In the genomic region with DNA sequence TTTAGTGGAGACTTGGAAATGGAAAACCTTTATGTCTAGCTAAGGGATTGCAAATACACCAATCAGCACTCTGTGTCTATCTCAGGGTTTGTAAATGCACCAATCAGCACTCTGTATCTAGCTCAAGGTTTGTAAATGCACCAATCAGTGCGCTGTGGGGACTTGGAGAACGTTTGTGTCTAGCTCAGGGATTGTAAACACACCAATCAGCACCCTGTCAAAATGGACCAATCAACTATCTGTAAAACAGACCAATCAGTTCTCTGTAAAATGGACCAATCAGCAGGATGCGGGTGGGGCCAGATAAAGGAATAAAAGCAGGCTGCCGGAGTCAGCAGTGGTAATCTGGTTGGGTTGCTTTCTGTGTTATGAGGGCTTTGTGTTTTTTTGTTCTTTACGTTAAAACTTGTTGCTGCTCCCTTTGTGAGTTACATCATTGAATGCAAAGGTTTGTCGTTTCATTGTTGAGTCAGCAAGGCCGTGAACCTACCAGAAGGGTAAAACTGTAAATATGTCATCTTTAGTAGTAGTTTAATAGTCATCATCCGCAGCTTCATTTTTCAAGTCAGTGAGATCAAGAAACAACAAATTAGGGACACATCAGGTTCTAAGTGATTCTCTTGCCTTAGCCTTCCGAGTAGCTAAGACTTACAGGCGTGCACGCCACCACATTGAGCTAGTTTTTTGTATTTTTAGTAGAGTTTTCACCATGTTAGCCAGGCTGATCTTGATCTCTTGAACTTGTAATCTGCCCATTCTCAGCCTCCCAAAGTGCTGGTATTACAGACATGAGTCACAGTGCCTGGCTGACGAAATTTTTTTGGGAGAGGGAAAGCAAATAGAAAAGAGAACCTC, we compare ENCODE assay signal across 18 cellular contexts. TPM values are rescaled to one million over a fixed set of nuclear protein-coding genes. Genes with fewer than 3 reads are reported as not detected.
DNase-seq lines count a peak whose midpoint lies in the region; ATAC-seq and TF ChIP-seq lines count a peak whose summit lies in the region.
"Had no signal": no experiment of that assay in that cellular context is flagged by ENCODE, and none has a peak within 500 bp of the region (broad histone marks: within the 10 kb centered on the region; RNA-seq: fewer than 3 reads in every experiment).

No MANE protein-coding gene starts in this region.

- H3K9me3 ChIP-seq in endodermal cell (ENCODE audit: control insufficient read depth, low read length): no peaks in the 10 kb centered on the region
- H3K9me3 ChIP-seq: A549, Caco-2, SJSA1 had no signal

- CTCF ChIA-PET in activated CD8-positive, alpha-beta T cell treated with anti-CD3 and anti-CD28 coated beads, Interleukin-2, amount 10 ng/mL, durations not matched to agents 7 days and 5 days (lab: Charles Lee): interaction anchor here (1.3 kb wide), 1 partner anchor 27 kb away, joined by 3 read pairs; no protein-coding TSS in a partner anchor

- no peak overlapping the region for H3K4me3 Mint-ChIP-seq in endodermal cell
- H3K4me3 Mint-ChIP-seq in type B pancreatic cell: no peak overlapping the region
- H3K4me3 Mint-ChIP-seq in activated CD8-positive, alpha-beta T cell treated with anti-CD3 and anti-CD28 coated beads, Interleukin-2, amount 10 ng/mL, durations not matched to agents 7 days and 5 days: no peak overlapping the region
- H3K4me3 Mint-ChIP-seq: CD14-positive monocyte had no signal

- 94 to 96% methylated on average over 11 to 12 of the region's 12 CpGs for WGBS in endodermal cell (ENCODE audit: insufficient coverage in 1 of 2, insufficient read length in 1 of 2), 2 experiments

- H3K4me3 ChIP-seq in NB4 (ENCODE audit: low read depth, low read length) (no peak overlapping the region), endodermal cell (ENCODE audit: low read length) (no peak overlapping the region)
- H3K4me3 ChIP-seq: A549, SJSA1 had no signal

- peak; percentile 16 for DNase-seq in ELR (ENCODE audit: low read depth)
- peak; percentile 18 for DNase-seq in NB4 (ENCODE audit: low read depth)
- DNase-seq in endodermal cell: peak; percentile 31
- peak; percentile 49 to 73 for DNase-seq in foreskin keratinocyte
- DNase-seq in type B pancreatic cell (ENCODE audit: extremely low spot score, unreplicated experiment): no peak
- no peak for DNase-seq in activated CD8-positive, alpha-beta T cell treated with anti-CD3 and anti-CD28 coated beads, Interleukin-2, amount 10 ng/mL, durations not matched to agents 7 days and 5 days
- DNase-seq: Caco-2, DMS53, Karpas-422, NCI-H1048, NCI-H1694, NCI-H2107, NCI-H526 treated with DMSO at 0.1 percent for 48 hours had no signal

- H3K9ac ChIP-seq in endodermal cell (ENCODE audit: extremely low read depth, low read length, poor library complexity, severe bottlenecking): no peak overlapping the region

- H3K9me3 Mint-ChIP-seq in endodermal cell (peaks cover 14% of the 10 kb centered on the region), type B pancreatic cell (no peaks in the 10 kb centered on the region)
- H3K9me3 Mint-ChIP-seq in activated CD8-positive, alpha-beta T cell treated with anti-CD3 and anti-CD28 coated beads, Interleukin-2, amount 10 ng/mL, durations not matched to agents 7 days and 5 days (ENCODE audit: insufficient read depth): no peaks in the 10 kb centered on the region

- H3K4me1 Mint-ChIP-seq in endodermal cell (no peaks in the 10 kb centered on the region), type B pancreatic cell (ENCODE audit: unreplicated experiment) (no peaks in the 10 kb centered on the region)
- no peaks in the 10 kb centered on the region for H3K4me1 Mint-ChIP-seq in activated CD8-positive, alpha-beta T cell treated with anti-CD3 and anti-CD28 coated beads, Interleukin-2, amount 10 ng/mL, durations not matched to agents 7 days and 5 days (ENCODE audit: low read depth)

- POLR2A ChIA-PET in activated CD8-positive, alpha-beta T cell treated with anti-CD3 and anti-CD28 coated beads, Interleukin-2, amount 10 ng/mL, durations not matched to agents 7 days and 5 days (lab: Charles Lee): interaction anchor here (1.7 kb wide), 1 partner anchor 22 kb away, joined by 5 read pairs; the partner anchor contains the start of gene NUP153

- H3K27ac Mint-ChIP-seq in endodermal cell (no peak overlapping the region), type B pancreatic cell (no peak overlapping the region)
- no peak overlapping the region for H3K27ac Mint-ChIP-seq in activated CD8-positive, alpha-beta T cell treated with anti-CD3 and anti-CD28 coated beads, Interleukin-2, amount 10 ng/mL, durations not matched to agents 7 days and 5 days

- TF ChIP-seq POLR2A in NB4 (IDR thresholded peaks at IDR 0.05; ENCODE audit: extremely low read depth, insufficient read length): no peak

- H3K27me3 Mint-ChIP-seq in endodermal cell (ENCODE audit: insufficient read depth) (no peaks in the 10 kb centered on the region), type B pancreatic cell (no peaks in the 10 kb centered on the region)
- no peaks in the 10 kb centered on the region for H3K27me3 Mint-ChIP-seq in activated CD8-positive, alpha-beta T cell treated with anti-CD3 and anti-CD28 coated beads, Interleukin-2, amount 10 ng/mL, durations not matched to agents 7 days and 5 days (ENCODE audit: low read depth)

- no peak overlapping the region for H3K27ac ChIP-seq in endodermal cell (ENCODE audit: low read depth, low read length)
- no peak overlapping the region for H3K27ac ChIP-seq in foreskin keratinocyte
- H3K27ac ChIP-seq: A549, RWPE1, SJSA1 had no signal

- H3K27me3 ChIP-seq in endodermal cell (ENCODE audit: control insufficient read depth, insufficient read depth, low read length, poor library complexity, severe bottlenecking): no peaks in the 10 kb centered on the region
- no peaks in the 10 kb centered on the region for H3K27me3 ChIP-seq in foreskin keratinocyte
- H3K27me3 ChIP-seq: SJSA1 had no signal

- peak; percentile 79 for ATAC-seq in foreskin keratinocyte
- ATAC-seq in HG03097 (IDR thresholded peaks at IDR 0.05; ENCODE audit: low FRiP score, unreplicated experiment): no peak
- ATAC-seq in activated CD8-positive, alpha-beta T cell treated with anti-CD3 and anti-CD28 coated beads, Interleukin-2, amount 10 ng/mL, durations not matched to agents 7 days and 5 days: no peak
- ATAC-seq: A549 had no signal

- H3K4me1 ChIP-seq in endodermal cell (ENCODE audit: control insufficient read depth, insufficient read depth, low read length) (no peaks in the 10 kb centered on the region), foreskin keratinocyte (peaks cover 12% of the 10 kb centered on the region)
- H3K4me1 ChIP-seq: A549, SJSA1 had no signal

- no peaks in the 10 kb centered on the region for H3K36me3 ChIP-seq in endodermal cell (ENCODE audit: control insufficient read depth, insufficient read depth, low read length)
- H3K36me3 ChIP-seq: SJSA1 had no signal

- TF ChIP-seq CTCF in NB4 (IDR thresholded peaks at IDR 0.05; ENCODE audit: low read depth, low read length) (no peak), endodermal cell (conservative IDR thresholded peaks at IDR 0.05) (no peak), foreskin keratinocyte (conservative IDR thresholded peaks at IDR 0.05) (no peak), type B pancreatic cell (conservative IDR thresholded peaks at IDR 0.05) (no peak)

- H3K36me3 Mint-ChIP-seq in endodermal cell (ENCODE audit: low read depth) (no peaks in the 10 kb centered on the region), type B pancreatic cell (no peaks in the 10 kb centered on the region)
- H3K36me3 Mint-ChIP-seq in activated CD8-positive, alpha-beta T cell treated with anti-CD3 and anti-CD28 coated beads, Interleukin-2, amount 10 ng/mL, durations not matched to agents 7 days and 5 days (ENCODE audit: low read depth): no peaks in the 10 kb centered on the region
- H3K36me3 Mint-ChIP-seq: CD14-positive monocyte had no signal

RNA-seq across cellular contexts. Expression of gene NUP153, which starts 22.7 kb away (rescaled TPM):
- total RNA-seq in endodermal cell (10 to 100 TPM; 58.9 to 69.6 TPM), foreskin keratinocyte (48.5 and 56.8 TPM in 2 replicates), type B pancreatic cell (ENCODE audit: low replicate concordance) (47.5 and 51.8 TPM in 2 replicates)
- 55.4 TPM for polyA plus RNA-seq in endodermal cell (2013, experiment 1 of 2)
- polyA plus RNA-seq in endodermal cell (2013, experiment 2 of 2): 54.9 TPM
- 8.8 and 11.8 TPM in 2 replicates for polyA plus RNA-seq in foreskin keratinocyte
- total RNA-seq in activated CD8-positive, alpha-beta T cell treated with anti-CD3 and anti-CD28 coated beads, Interleukin-2, amount 10 ng/mL, durations not matched to agents 7 days and 5 days: 10 to 100 TPM; 72.2 to 73.6 TPM

Comparison
In these comparisons a context has a peak if more than half of its experiments do, and no peak if none do; other contexts are left out.
1. DNase-seq: peak in ELR (single experiment), NB4 (single experiment), endodermal cell (single experiment) and foreskin keratinocyte (2 of 2); none in type B pancreatic cell (single experiment) and activated CD8-positive, alpha-beta T cell treated with anti-CD3 and anti-CD28 coated beads, Interleukin-2, amount 10 ng/mL, durations not matched to agents 7 days and 5 days (single experiment).